ENCODE assay signal across 1 cellular context in genomic region chr21:44875341-44875740, GRCh38.
TF ChIP-seq lines count a peak whose summit lies in the region.

No MANE protein-coding gene starts in this region.

TF ChIP-seq in IMR-90, 13 proteins besides CTCF, POLR2A, EP300 and RAD21 (continued from another document):
- TF ChIP-seq NFE2L2 (IDR thresholded peaks at IDR 0.05; ENCODE audit: low read depth, low read length) (no peak), CHD1 (IDR thresholded peaks at IDR 0.05; ENCODE audit: low read depth, low read length) (no peak), MXI1 (IDR thresholded peaks at IDR 0.05; ENCODE audit: borderline replicate concordance, low read depth, low read length) (no peak), RCOR1 (IDR thresholded peaks at IDR 0.05; ENCODE audit: insufficient replicate concordance, low read length) (no peak)
